Comparison of ENCODE assay signal across 12 cellular contexts in the genomic region with DNA sequence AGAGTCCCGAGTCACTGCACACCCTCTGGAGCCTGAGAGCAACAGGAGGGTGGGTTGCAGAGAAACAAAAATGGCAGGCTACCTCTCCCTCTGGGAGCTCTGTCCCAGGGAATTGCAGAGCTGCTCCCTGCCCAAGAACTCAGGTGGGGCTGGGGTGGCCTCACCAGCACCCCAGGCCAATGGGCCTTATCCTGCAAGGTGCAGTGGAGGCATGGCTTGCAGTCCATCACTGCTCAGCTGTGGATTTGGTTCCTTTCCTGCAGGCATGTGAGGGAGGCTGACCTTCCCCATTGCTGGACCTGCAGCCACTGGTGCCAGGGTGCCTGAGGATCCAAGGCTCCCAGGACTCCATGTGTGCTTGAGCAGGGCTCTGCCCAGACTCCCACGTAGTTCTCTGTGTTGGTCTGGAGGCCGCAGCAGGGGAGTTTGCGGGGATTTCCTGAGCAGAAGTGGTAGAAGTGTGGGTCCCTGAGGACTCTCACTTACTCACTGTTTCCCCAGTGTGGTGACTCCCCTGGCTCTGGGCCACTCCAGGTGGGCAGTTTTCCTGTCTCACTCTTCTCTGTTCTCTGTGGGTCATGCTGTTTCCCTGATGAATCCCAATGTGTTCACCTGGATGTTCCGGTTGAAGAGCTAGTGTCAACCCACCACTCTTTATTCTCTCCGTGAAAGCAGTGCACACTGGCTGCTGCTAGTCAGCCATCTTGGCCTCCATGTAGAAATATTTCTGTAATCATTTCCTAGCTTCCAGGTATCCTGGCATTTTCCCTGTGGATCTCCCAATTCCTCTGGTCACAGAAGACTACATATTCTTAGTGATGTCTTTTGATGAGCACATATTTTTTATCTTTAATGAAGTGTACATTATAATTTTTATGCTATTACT.
DNase-seq lines count a peak whose midpoint lies in the region; ATAC-seq, FAIRE-seq and TF ChIP-seq lines count a peak whose summit lies in the region.
"Had no signal": no experiment of that assay in that cellular context is flagged by ENCODE, and none has a peak within 500 bp of the region (broad histone marks: within the 10 kb centered on the region; RNA-seq: fewer than 3 reads in every experiment).

No MANE protein-coding gene starts in this region.

- H3K4me1 ChIP-seq in H1 (replicated peaks in 1 of 4; ENCODE audit: control insufficient read depth in 3 of 4, insufficient read depth in 4 of 4, low read length in 3 of 4) (no peaks in the 10 kb centered on the region), colonic mucosa (no peaks in the 10 kb centered on the region)
- no peaks in the 10 kb centered on the region for H3K4me1 ChIP-seq in effector memory CD4-positive, alpha-beta T cell (ENCODE audit: control insufficient read depth, insufficient read depth, low read length, poor library complexity, severe bottlenecking)

- POLR2A ChIA-PET in H1 (lab: Charles Lee; ENCODE audit: partially characterized antibody), result no interaction called here

- no peak overlapping the region for H2BK5ac ChIP-seq in H1 (ENCODE audit: low read depth, low read length)

- H3K27ac ChIP-seq in H1 (ENCODE audit: low read depth, low read length), result no peak overlapping the region
- no peak overlapping the region for H3K27ac ChIP-seq in colonic mucosa
- H3K27ac ChIP-seq in effector memory CD4-positive, alpha-beta T cell (ENCODE audit: insufficient read depth, low read length, poor library complexity, severe bottlenecking), result no peak overlapping the region

- H3K23me2 ChIP-seq in H1 (ENCODE audit: low read depth, low read length), result no peaks in the 10 kb centered on the region

- no peak overlapping the region for H3K4ac ChIP-seq in H1 (replicated peaks; ENCODE audit: insufficient read length, low read depth, low read length)

- no peak overlapping the region for H2AK5ac ChIP-seq in H1 (ENCODE audit: low read depth, low read length)

- no peak overlapping the region for H4K5ac ChIP-seq in H1 (ENCODE audit: insufficient read length, low read depth, low read length)

- peaks cover 10% of the 10 kb centered on the region for H3K9me3 Mint-ChIP-seq in activated CD4-positive, alpha-beta T cell treated with anti-CD3 and anti-CD28 coated beads, Interleukin-2, amount 10 ng/mL, durations not matched to agents 24 days and 14 days

- no peaks in the 10 kb centered on the region for H4K20me1 ChIP-seq in H1 (replicated peaks in 1 of 2; ENCODE audit: control insufficient read depth in 1 of 2, insufficient read depth in 2 of 2, low read length in 2 of 2)

- no peak overlapping the region for H2BK15ac ChIP-seq in H1 (ENCODE audit: low read length)

- H4K8ac ChIP-seq in H1 (ENCODE audit: extremely low read depth, insufficient read depth, low read length), result peak overlapping the region; percentile 18

- no peak overlapping the region for H4K91ac ChIP-seq in H1 (replicated peaks; ENCODE audit: insufficient read length, low read length)

- DNase-seq in GM18507 (ENCODE audit: extremely low spot score, insufficient read length, low read depth) (peak; percentile 23), H1 (ENCODE audit: low read depth in 1 of 2, low spot score in 2 of 2) (no peak), GM19240 (ENCODE audit: insufficient read length, low spot score) (no peak), colonic mucosa (no peak)
- DNase-seq in activated CD4-positive, alpha-beta T cell treated with anti-CD3 and anti-CD28 coated beads, Interleukin-2, amount 10 ng/mL, durations not matched to agents 24 days and 14 days, result no peak
- no peak for DNase-seq in effector memory CD4-positive, alpha-beta T cell
- DNase-seq: activated effector memory CD4-positive, alpha-beta T cell treated with anti-CD3 and anti-CD28 coated beads, Interleukin-2, amount 50 U/mL, for 16 hours; NCI-H2171 treated with DMSO at 0.1 percent for 48 hours; stimulated activated naive CD4-positive, alpha-beta T cell treated with Interleukin-2 at 50 U/mL for 16 hours had no signal

- no peak overlapping the region for H3K4me2 ChIP-seq in H1 (ENCODE audit: insufficient read depth in 1 of 2, low read depth in 2 of 2, low read length in 2 of 2)

- H2BK20ac ChIP-seq in H1 (ENCODE audit: low read length), result no peak overlapping the region

- H3K27me3 Mint-ChIP-seq in activated CD4-positive, alpha-beta T cell treated with anti-CD3 and anti-CD28 coated beads, Interleukin-2, amount 10 ng/mL, durations not matched to agents 24 days and 14 days, result no peaks in the 10 kb centered on the region

- H2AFZ ChIP-seq in H1 (ENCODE audit: low read length), result no peak overlapping the region

- no peaks in the 10 kb centered on the region for H3K4me1 Mint-ChIP-seq in activated CD4-positive, alpha-beta T cell treated with anti-CD3 and anti-CD28 coated beads, Interleukin-2, amount 10 ng/mL, durations not matched to agents 24 days and 14 days

- no peaks in the 10 kb centered on the region for H3K79me1 ChIP-seq in H1 (ENCODE audit: low read depth, low read length)

- TF ChIP-seq EP300 in H1 (IDR thresholded peaks at IDR 0.05; ENCODE audit: borderline replicate concordance in 1 of 2, low read depth in 2 of 2, low read length in 2 of 2), result no peak

- intact Hi-C loops in activated CD4-positive, alpha-beta T cell treated with anti-CD3 and anti-CD28 coated beads, Interleukin-2, amount 10 ng/mL, durations not matched to agents 24 days and 14 days (cut with micrococcal nuclease), result no loop called here
- intact Hi-C loops in colonic mucosa (cut with DNase I), result no loop called here

- H3K23ac ChIP-seq in H1 (ENCODE audit: insufficient read length), result no peak overlapping the region

- ATAC-seq in GM21381 (IDR thresholded peaks at IDR 0.05; ENCODE audit: unreplicated experiment) (peak; percentile 91), HG03103 (IDR thresholded peaks at IDR 0.05; ENCODE audit: low read depth, unreplicated experiment) (peak; percentile 64)

- no peak overlapping the region for H2BK120ac ChIP-seq in H1 (replicated peaks; ENCODE audit: low read depth, low read length)

- TF ChIP-seq CTCF in H1 (IDR thresholded peaks at IDR 0.05; ENCODE audit: control extremely low read depth in 1 of 3, insufficient read depth in 1 of 3, low read depth in 1 of 3, low read length in 3 of 3), result no peak
- no peak for TF ChIP-seq CTCF in colonic mucosa (IDR thresholded peaks at IDR 0.05)

- no peaks in the 10 kb centered on the region for H3K36me3 Mint-ChIP-seq in activated CD4-positive, alpha-beta T cell treated with anti-CD3 and anti-CD28 coated beads, Interleukin-2, amount 10 ng/mL, durations not matched to agents 24 days and 14 days (ENCODE audit: low read depth)

- H3K4me3 ChIP-seq in H1 (ENCODE audit: extremely low read depth in 1 of 4, insufficient read depth in 2 of 4, low read depth in 3 of 4, low read length in 4 of 4), result no peak overlapping the region
- H3K4me3 ChIP-seq in colonic mucosa, result no peak overlapping the region
- no peak overlapping the region for H3K4me3 ChIP-seq in effector memory CD4-positive, alpha-beta T cell (ENCODE audit: insufficient read depth, low read depth, low read length, poor library complexity, severe bottlenecking)

- peak; percentile 96 for FAIRE-seq in GM18507 (lab: Jason Lieb, UNC)
- FAIRE-seq in H1 (lab: Jason Lieb, UNC), result no peak
- FAIRE-seq: keratinocyte had no signal

- H3K27ac Mint-ChIP-seq in activated CD4-positive, alpha-beta T cell treated with anti-CD3 and anti-CD28 coated beads, Interleukin-2, amount 10 ng/mL, durations not matched to agents 24 days and 14 days, result no peak overlapping the region

- whole genome bisulfite sequencing in H1 (ENCODE audit: extremely low coverage in 1 of 2, insufficient coverage in 1 of 2, insufficient read length in 1 of 2, insufficient replicate concordance in 2 of 2, low coverage in 1 of 2, low lambda C conversion rate in 2 of 2, missing lambda C conversion rate in 1 of 2), 2 experiments, result 91% methylated on average over 6 of the region's 6 CpGs; no CpG with 5 or more reads in 1 of the 2 experiments

- H3K79me2 ChIP-seq in H1 (ENCODE audit: control insufficient read depth in 1 of 2, insufficient read depth in 2 of 2, low read length in 2 of 2), result no peaks in the 10 kb centered on the region

- H3K9ac ChIP-seq in H1 (replicated peaks in 1 of 4; ENCODE audit: extremely low read depth in 1 of 4, low read depth in 3 of 4, low read length in 3 of 4), result no peak overlapping the region
- no peak overlapping the region for H3K9ac ChIP-seq in colonic mucosa (ENCODE audit: low read depth in 2 of 2, low read length in 2 of 2)

- no peaks in the 10 kb centered on the region for H3K27me3 ChIP-seq in H1 (replicated peaks in 1 of 4; ENCODE audit: control insufficient read depth in 3 of 4, extremely low read depth in 1 of 4, insufficient read depth in 3 of 4, low read length in 3 of 4)
- H3K27me3 ChIP-seq in colonic mucosa, result no peaks in the 10 kb centered on the region
- no peaks in the 10 kb centered on the region for H3K27me3 ChIP-seq in effector memory CD4-positive, alpha-beta T cell (replicated peaks; ENCODE audit: control insufficient read depth, insufficient read depth, low read length, poor library complexity, severe bottlenecking)

- no peak for TF ChIP-seq RAD21 in H1 (IDR thresholded peaks at IDR 0.05 in 1 of 2, conservative IDR thresholded peaks at IDR 0.05 in 1 of 2; ENCODE audit: low read depth in 2 of 2, low read length in 2 of 2)

- no peak overlapping the region for H3K14ac ChIP-seq in H1 (ENCODE audit: insufficient read length)

- no peak overlapping the region for H3K4me3 Mint-ChIP-seq in activated CD4-positive, alpha-beta T cell treated with anti-CD3 and anti-CD28 coated beads, Interleukin-2, amount 10 ng/mL, durations not matched to agents 24 days and 14 days

- H3K9me3 ChIP-seq in H1 (ENCODE audit: insufficient read depth in 2 of 2, low read depth in 1 of 2, low read length in 1 of 2) (peaks cover 0 to 3% of the 10 kb centered on the region in 2 experiments; a peak in 1 of 4 replicates), colonic mucosa (no peaks in the 10 kb centered on the region)
- H3K9me3 ChIP-seq in effector memory CD4-positive, alpha-beta T cell (ENCODE audit: control insufficient read depth, low read length), result no peaks in the 10 kb centered on the region

- CTCF ChIA-PET in H1 (lab: Charles Lee; ENCODE audit: partially characterized antibody), result interaction anchor here (0.6 kb wide), 1 partner anchor 328 kb away, joined by 5 read pairs; no protein-coding TSS in a partner anchor

- no peak overlapping the region for H3K56ac ChIP-seq in H1 (replicated peaks; ENCODE audit: insufficient read length, low read depth, low read length)

- no peak overlapping the region for H3K18ac ChIP-seq in H1 (ENCODE audit: extremely low read depth, low read length)

- H3K36me3 ChIP-seq in H1 (ENCODE audit: control insufficient read depth in 2 of 4, insufficient read depth in 4 of 4, low read length in 3 of 4) (no peaks in the 10 kb centered on the region), colonic mucosa (no peaks in the 10 kb centered on the region)
- no peaks in the 10 kb centered on the region for H3K36me3 ChIP-seq in effector memory CD4-positive, alpha-beta T cell (ENCODE audit: control insufficient read depth, insufficient read depth, low read length)

- no peak for TF ChIP-seq POLR2A in H1 (IDR thresholded peaks at IDR 0.05; ENCODE audit: control extremely low read depth in 1 of 2, low read depth in 2 of 2, low read length in 2 of 2)

- no peak overlapping the region for H2BK12ac ChIP-seq in H1 (ENCODE audit: low read depth, low read length)

TF ChIP-seq in H1, 55 proteins besides CTCF, POLR2A, EP300 and RAD21 (continues in another document):
- TF ChIP-seq CREB1 (IDR thresholded peaks at IDR 0.05) (no peak), CHD1 (IDR thresholded peaks at IDR 0.05; ENCODE audit: low read depth, low read length) (no peak), MAFK (IDR thresholded peaks at IDR 0.05; ENCODE audit: low read depth, low read length) (no peak)
